ENCODE assay signal across 8 cellular contexts in the genomic region with DNA sequence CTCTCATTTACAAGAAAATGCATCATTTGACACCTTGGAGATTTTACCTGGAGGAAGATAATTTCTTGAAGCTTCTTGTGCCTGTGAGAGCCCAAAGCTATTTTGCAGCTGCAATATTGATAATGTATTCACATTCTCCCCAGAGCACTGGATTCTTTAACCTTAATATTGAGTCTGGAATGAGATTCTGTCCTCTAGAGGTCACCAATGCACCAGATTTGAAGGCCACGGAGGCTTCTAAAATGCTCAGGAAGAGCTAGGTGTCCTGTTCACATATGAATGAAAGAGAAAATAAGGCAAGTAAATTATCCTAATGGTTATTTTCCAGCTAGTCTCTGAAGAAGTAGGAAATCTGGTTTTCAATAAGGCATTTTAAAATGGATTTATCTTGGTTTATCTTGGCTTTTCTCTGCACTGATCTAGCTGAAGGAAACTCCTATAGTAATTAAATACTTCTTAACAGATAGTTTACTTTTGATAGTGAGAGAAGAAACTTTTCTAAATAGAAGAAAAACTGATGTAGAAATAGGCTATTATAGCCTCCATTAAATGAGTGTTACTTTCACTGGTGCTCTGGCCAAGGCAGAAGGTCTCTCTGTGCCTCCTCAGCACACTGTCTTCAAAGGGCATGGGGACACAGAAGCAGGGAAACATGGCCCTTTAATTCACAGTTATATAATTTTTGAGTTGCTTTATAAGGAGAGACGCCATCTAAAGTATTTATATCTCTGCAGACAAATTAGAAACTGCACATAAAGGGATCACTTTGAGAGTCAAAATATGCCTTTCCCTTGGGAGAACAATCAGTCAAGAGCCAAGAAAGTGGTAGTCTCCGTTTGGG.
DNase-seq lines count a peak whose midpoint lies in the region; ATAC-seq, FAIRE-seq and TF ChIP-seq lines count a peak whose summit lies in the region.

No MANE protein-coding gene starts in this region.

- no peak overlapping the region for H3K9ac ChIP-seq in MM.1S (ENCODE audit: low read length)
- H3K9ac ChIP-seq in neural cell (ENCODE audit: low read length), result no peak overlapping the region

- H3K27ac ChIP-seq in MM.1S (ENCODE audit: low read length) (no peak overlapping the region), neural cell (ENCODE audit: low read length) (no peak overlapping the region)

- TF ChIP-seq CTCF in D721Med (IDR thresholded peaks at IDR 0.05; ENCODE audit: insufficient read depth, missing control alignments) (peak; percentile 83), MM.1S (IDR thresholded peaks at IDR 0.05; ENCODE audit: low read length) (peak; percentile 69), fibroblast of pulmonary artery (IDR thresholded peaks at IDR 0.05; ENCODE audit: low read length, missing control alignments) (peak; percentile 65), neural cell (IDR thresholded peaks at IDR 0.05; ENCODE audit: poor library complexity, severe bottlenecking) (peak; percentile 88)

- H3K79me2 ChIP-seq in MM.1S (ENCODE audit: low read length) (no peaks in the 10 kb centered on the region), neural cell (replicated peaks; ENCODE audit: insufficient read depth, low read length) (no peaks in the 10 kb centered on the region)

- FAIRE-seq in D721Med (lab: Jason Lieb, UNC) (peak; percentile 93), GM19239 (lab: Jason Lieb, UNC) (peak; percentile 67)

- H3K9me3 ChIP-seq in MM.1S (replicated peaks; ENCODE audit: insufficient read depth, low read length), result no peaks in the 10 kb centered on the region
- H3K9me3 ChIP-seq in neural cell (ENCODE audit: low read length), result no peaks in the 10 kb centered on the region

- H3K36me3 ChIP-seq in MM.1S (replicated peaks; ENCODE audit: insufficient read depth, low read length), result no peaks in the 10 kb centered on the region
- no peaks in the 10 kb centered on the region for H3K36me3 ChIP-seq in neural cell (ENCODE audit: insufficient read depth, low read length)

- H3F3A ChIP-seq in MM.1S (ENCODE audit: insufficient read depth, low read length) (no peaks in the 10 kb centered on the region), neural cell (ENCODE audit: insufficient read depth, low read length, poor library complexity, severe bottlenecking) (no peaks in the 10 kb centered on the region)

- H3K27me3 ChIP-seq in MM.1S (replicated peaks; ENCODE audit: insufficient read depth, low read length) (no peaks in the 10 kb centered on the region), neural cell (ENCODE audit: insufficient read depth, low read depth, low read length) (no peaks in the 10 kb centered on the region)

- H4K20me1 ChIP-seq in MM.1S (ENCODE audit: insufficient read depth, low read length), result no peaks in the 10 kb centered on the region
- H4K20me1 ChIP-seq in neural cell (ENCODE audit: insufficient read depth), result no peaks in the 10 kb centered on the region

- no peaks in the 10 kb centered on the region for H3K4me1 ChIP-seq in MM.1S (ENCODE audit: low read length)

- peak; percentile 95 for TF ChIP-seq RAD21 in neural cell (conservative IDR thresholded peaks at IDR 0.05)

- no peak for ATAC-seq in GM21515 (IDR thresholded peaks at IDR 0.05; ENCODE audit: unreplicated experiment)
- no peak for ATAC-seq in GM19324 (IDR thresholded peaks at IDR 0.05; ENCODE audit: low FRiP score, unreplicated experiment)

- H3K9me2 ChIP-seq in MM.1S (replicated peaks; ENCODE audit: insufficient read depth, low read length) (no peaks in the 10 kb centered on the region), neural cell (ENCODE audit: insufficient read depth, low read length) (no peaks in the 10 kb centered on the region)

- H3K4me2 ChIP-seq in MM.1S (ENCODE audit: low read depth, low read length), result no peak overlapping the region
- H3K4me2 ChIP-seq in neural cell (ENCODE audit: low read length), result no peak overlapping the region

- H3K4me3 ChIP-seq in MM.1S (ENCODE audit: low read length), result no peak overlapping the region
- H3K4me3 ChIP-seq in fibroblast of pulmonary artery (replicated peaks; ENCODE audit: low read depth, low read length), result no peak overlapping the region
- no peak overlapping the region for H3K4me3 ChIP-seq in neural cell (ENCODE audit: low read length)

- no peak for DNase-seq in D721Med (ENCODE audit: insufficient read length, low spot score)
- no peak for DNase-seq in GM19239 (ENCODE audit: insufficient read length, low spot score)
- DNase-seq in MM.1S, result peak; percentile 65
- DNase-seq in SW 1271 (lab: John Stamatoyannopoulos, UW), result peak; percentile 17 to 85
- peak; percentile 86 for DNase-seq in fibroblast of pulmonary artery (ENCODE audit: low read depth)

- H2AFZ ChIP-seq in MM.1S (ENCODE audit: low read length), result no peak overlapping the region
- no peak overlapping the region for H2AFZ ChIP-seq in neural cell (ENCODE audit: low read depth, low read length)

- TF ChIP-seq EP300 in neural cell (conservative IDR thresholded peaks at IDR 0.05; ENCODE audit: poor library complexity, severe bottlenecking), result no peak

TF ChIP-seq in neural cell, 6 proteins besides CTCF, POLR2A, EP300 and RAD21:
- TF ChIP-seq SMC3 (conservative IDR thresholded peaks at IDR 0.05; ENCODE audit: poor library complexity) (peak; percentile 95), MXI1 (conservative IDR thresholded peaks at IDR 0.05; ENCODE audit: poor library complexity, severe bottlenecking) (no peak), POLR2AphosphoS5 (IDR thresholded peaks at IDR 0.05) (no peak)
- TF ChIP-seq, protein P1, sequence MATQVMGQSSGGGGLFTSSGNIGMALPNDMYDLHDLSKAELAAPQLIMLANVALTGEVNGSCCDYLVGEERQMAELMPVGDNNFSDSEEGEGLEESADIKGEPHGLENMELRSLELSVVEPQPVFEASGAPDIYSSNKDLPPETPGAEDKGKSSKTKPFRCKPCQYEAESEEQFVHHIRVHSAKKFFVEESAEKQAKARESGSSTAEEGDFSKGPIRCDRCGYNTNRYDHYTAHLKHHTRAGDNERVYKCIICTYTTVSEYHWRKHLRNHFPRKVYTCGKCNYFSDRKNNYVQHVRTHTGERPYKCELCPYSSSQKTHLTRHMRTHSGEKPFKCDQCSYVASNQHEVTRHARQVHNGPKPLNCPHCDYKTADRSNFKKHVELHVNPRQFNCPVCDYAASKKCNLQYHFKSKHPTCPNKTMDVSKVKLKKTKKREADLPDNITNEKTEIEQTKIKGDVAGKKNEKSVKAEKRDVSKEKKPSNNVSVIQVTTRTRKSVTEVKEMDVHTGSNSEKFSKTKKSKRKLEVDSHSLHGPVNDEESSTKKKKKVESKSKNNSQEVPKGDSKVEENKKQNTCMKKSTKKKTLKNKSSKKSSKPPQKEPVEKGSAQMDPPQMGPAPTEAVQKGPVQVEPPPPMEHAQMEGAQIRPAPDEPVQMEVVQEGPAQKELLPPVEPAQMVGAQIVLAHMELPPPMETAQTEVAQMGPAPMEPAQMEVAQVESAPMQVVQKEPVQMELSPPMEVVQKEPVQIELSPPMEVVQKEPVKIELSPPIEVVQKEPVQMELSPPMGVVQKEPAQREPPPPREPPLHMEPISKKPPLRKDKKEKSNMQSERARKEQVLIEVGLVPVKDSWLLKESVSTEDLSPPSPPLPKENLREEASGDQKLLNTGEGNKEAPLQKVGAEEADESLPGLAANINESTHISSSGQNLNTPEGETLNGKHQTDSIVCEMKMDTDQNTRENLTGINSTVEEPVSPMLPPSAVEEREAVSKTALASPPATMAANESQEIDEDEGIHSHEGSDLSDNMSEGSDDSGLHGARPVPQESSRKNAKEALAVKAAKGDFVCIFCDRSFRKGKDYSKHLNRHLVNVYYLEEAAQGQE (IDR thresholded peaks at IDR 0.05; ENCODE audit: borderline replicate concordance), result no peak

Comparison
In these comparisons a context has a peak if more than half of its experiments do, and no peak if none do; other contexts are left out.
1. DNase-seq: peak in MM.1S (single experiment), SW 1271 (2 of 2) and fibroblast of pulmonary artery (single experiment); none in D721Med (single experiment) and GM19239 (single experiment).
2. Peak in every context shown above with its lines, with median percentiles within 50 percentile points of each other: CTCF ChIP-seq.